ENCODE assay signal across 13 cellular contexts in genomic region chr1:194477908-194478307, GRCh38.
DNase-seq lines count a peak whose midpoint lies in the region; ATAC-seq and TF ChIP-seq lines count a peak whose summit lies in the region.
"Had no signal": no experiment of that assay in that cellular context is flagged by ENCODE, and none has a peak within 500 bp of the region (broad histone marks: within the 10 kb centered on the region; RNA-seq: fewer than 3 reads in every experiment).

No MANE protein-coding gene starts in this region.

- TF ChIP-seq CTCF in MM.1S (IDR thresholded peaks at IDR 0.05; ENCODE audit: low read length) (no peak), left lung (IDR thresholded peaks at IDR 0.05) (no peak)

- no peaks in the 10 kb centered on the region for H3K9me3 ChIP-seq in MM.1S (replicated peaks; ENCODE audit: insufficient read depth, low read length)
- H3K9me3 ChIP-seq in trophoblast cell (ENCODE audit: insufficient read depth, low read depth, low read length) = no peaks in the 10 kb centered on the region
- H3K9me3 ChIP-seq in left lung = no peaks in the 10 kb centered on the region
- H3K9me3 ChIP-seq: pancreas had no signal

- H3K23ac ChIP-seq in trophoblast cell (ENCODE audit: low read length) = no peak overlapping the region

- no peaks in the 10 kb centered on the region for H3K79me1 ChIP-seq in trophoblast cell (ENCODE audit: low read length)

- H4K12ac ChIP-seq in trophoblast cell (ENCODE audit: low read depth, low read length) = no peak overlapping the region

- H2AK5ac ChIP-seq in trophoblast cell (ENCODE audit: low read length) = no peak overlapping the region

- H4K20me1 ChIP-seq in MM.1S (ENCODE audit: insufficient read depth, low read length) = no peaks in the 10 kb centered on the region

- H3K4me1 ChIP-seq in MM.1S (ENCODE audit: low read length) (no peaks in the 10 kb centered on the region), trophoblast cell (ENCODE audit: control insufficient read depth in 1 of 2, insufficient read depth in 2 of 2, low read length in 2 of 2) (no peaks in the 10 kb centered on the region), left lung (no peaks in the 10 kb centered on the region)
- H3K4me1 ChIP-seq: pancreas had no signal

- no peak overlapping the region for H2BK12ac ChIP-seq in trophoblast cell (ENCODE audit: low read length)

- H3K9me2 ChIP-seq in MM.1S (replicated peaks; ENCODE audit: insufficient read depth, low read length) = no peaks in the 10 kb centered on the region

- H4K8ac ChIP-seq in trophoblast cell (ENCODE audit: low read depth, low read length) = no peak overlapping the region

- no peak overlapping the region for H3K4me2 ChIP-seq in MM.1S (ENCODE audit: low read depth, low read length)
- no peak overlapping the region for H3K4me2 ChIP-seq in trophoblast cell (ENCODE audit: low read length)

- no peaks in the 10 kb centered on the region for H3F3A ChIP-seq in MM.1S (ENCODE audit: insufficient read depth, low read length)

- H2BK120ac ChIP-seq in trophoblast cell (ENCODE audit: insufficient read depth, low read length, poor library complexity) = no peak overlapping the region

- H3K4me3 ChIP-seq in MM.1S (ENCODE audit: low read length) (no peak overlapping the region), trophoblast cell (ENCODE audit: low read depth, low read length) (no peak overlapping the region), left lung (no peak overlapping the region)
- H3K4me3 ChIP-seq: pancreas had no signal

- no peak overlapping the region for H2AFZ ChIP-seq in MM.1S (ENCODE audit: low read length)
- H2AFZ ChIP-seq in trophoblast cell (ENCODE audit: insufficient read depth, low read length, poor library complexity) = no peak overlapping the region

- no peak overlapping the region for H3K4ac ChIP-seq in trophoblast cell (ENCODE audit: low read depth, low read length)

- intact Hi-C loops in left lung (cut with DNase I) = no loop called here

- H3K36me3 ChIP-seq in MM.1S (replicated peaks; ENCODE audit: insufficient read depth, low read length) = no peaks in the 10 kb centered on the region
- H3K36me3 ChIP-seq in trophoblast cell (ENCODE audit: control insufficient read depth in 1 of 2, insufficient read depth in 2 of 2, low read length in 2 of 2) = no peaks in the 10 kb centered on the region
- no peaks in the 10 kb centered on the region for H3K36me3 ChIP-seq in left lung
- H3K36me3 ChIP-seq: pancreas had no signal

- H3K27me3 ChIP-seq in MM.1S (replicated peaks; ENCODE audit: insufficient read depth, low read length) = no peaks in the 10 kb centered on the region
- H3K27me3 ChIP-seq in trophoblast cell (ENCODE audit: insufficient read depth, low read length) = no peaks in the 10 kb centered on the region
- no peaks in the 10 kb centered on the region for H3K27me3 ChIP-seq in left lung
- H3K27me3 ChIP-seq: pancreas had no signal

- H4K91ac ChIP-seq in trophoblast cell (ENCODE audit: low read depth, low read length) = no peak overlapping the region

- no peaks in the 10 kb centered on the region for H3K79me2 ChIP-seq in MM.1S (ENCODE audit: low read length)
- H3K79me2 ChIP-seq in trophoblast cell (ENCODE audit: control insufficient read depth, insufficient read depth, low read length, poor library complexity) = no peaks in the 10 kb centered on the region

- no peak overlapping the region for H2BK5ac ChIP-seq in trophoblast cell (ENCODE audit: low read depth, low read length, poor library complexity)

- peak; percentile 99 for ATAC-seq in GM18511 (IDR thresholded peaks at IDR 0.05; ENCODE audit: unreplicated experiment)
- ATAC-seq in GM21447 (IDR thresholded peaks at IDR 0.05; ENCODE audit: unreplicated experiment) = peak; percentile 95
- peak; percentile 78 for ATAC-seq in HG03039 (IDR thresholded peaks at IDR 0.05; ENCODE audit: unreplicated experiment)
- no peak for ATAC-seq in left lung
- ATAC-seq: pancreas had no signal

- H3K9ac ChIP-seq in MM.1S (ENCODE audit: low read length) (no peak overlapping the region), trophoblast cell (ENCODE audit: low read length) (no peak overlapping the region)

- DNase-seq in MM.1S (peak; percentile 29), trophoblast cell (no peak), DMS53 (lab: John Stamatoyannopoulos, UW) (no peak), left lung (no peak), NCI-H1694 (lab: John Stamatoyannopoulos, UW) (no peak)
- DNase-seq: effector memory CD4-positive, alpha-beta T cell; head of caudate nucleus; mammary epithelial cell; NCI-H1930; pancreas had no signal

- H3K14ac ChIP-seq in trophoblast cell (ENCODE audit: low read length) = no peak overlapping the region

- no peak overlapping the region for H3K27ac ChIP-seq in MM.1S (ENCODE audit: low read length)
- no peak overlapping the region for H3K27ac ChIP-seq in trophoblast cell (ENCODE audit: low read depth, low read length)
- H3K27ac ChIP-seq in left lung = no peak overlapping the region
- H3K27ac ChIP-seq: pancreas had no signal

- no peak overlapping the region for H3K18ac ChIP-seq in trophoblast cell (ENCODE audit: low read length)
